16 cellular contexts compared by ENCODE assay signal in the genomic region with DNA sequence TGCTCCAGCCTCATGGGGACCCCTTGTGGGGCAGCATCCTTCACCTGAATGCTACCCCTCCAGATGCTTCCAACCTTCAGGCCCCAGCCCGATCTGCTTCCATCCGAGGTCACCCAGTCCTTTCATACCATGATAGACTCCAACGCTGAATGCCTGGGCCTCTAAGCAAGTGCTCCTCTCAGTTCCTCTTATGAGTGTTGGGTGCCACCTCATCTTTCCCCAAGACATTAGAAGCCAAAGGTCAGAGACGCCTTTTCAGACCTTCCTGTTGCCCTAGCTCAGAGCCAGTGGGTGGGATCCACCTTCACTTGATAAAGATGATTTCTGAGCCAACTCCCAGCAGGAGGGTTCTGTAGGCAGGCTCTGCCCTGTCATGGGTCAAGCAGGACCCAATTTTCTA.
DNase-seq lines count a peak whose midpoint lies in the region; ATAC-seq and TF ChIP-seq lines count a peak whose summit lies in the region.
"Had no signal": no experiment of that assay in that cellular context is flagged by ENCODE, and none has a peak within 500 bp of the region (broad histone marks: within the 10 kb centered on the region; RNA-seq: fewer than 3 reads in every experiment).

No MANE protein-coding gene starts in this region.

- H3K36me3 ChIP-seq in PC-3 (ENCODE audit: low read depth, low read length): no peaks in the 10 kb centered on the region
- H3K36me3 ChIP-seq: sigmoid colon had no signal

- H3F3A ChIP-seq in PC-3 (ENCODE audit: low read length, unreplicated experiment): no peaks in the 10 kb centered on the region

- H2AFZ ChIP-seq in PC-3 (ENCODE audit: low read length): no peak overlapping the region
- H2AFZ ChIP-seq: GM23338 had no signal

- no peaks in the 10 kb centered on the region for H3K79me2 ChIP-seq in PC-3 (ENCODE audit: low read length)

- DNase-seq in NCI-H146 (lab: John Stamatoyannopoulos, UW) (peak; percentile 9), NCI-H146 treated with DMSO at 0.1 percent for 48 hours (lab: John Stamatoyannopoulos, UW; ENCODE audit: unreplicated experiment) (no peak), PC-3 (no peak), NCI-H345 (lab: John Stamatoyannopoulos, UW) (no peak), endothelial cell (ENCODE audit: low spot score) (no peak)
- no peak for DNase-seq in stimulated activated effector memory CD8-positive, alpha-beta T cell treated with anti-CD3 and anti-CD28 coated beads, Interleukin-12 subunit alpha, Interleukin-12 subunit beta, amount 100 ng/mL, for 72 hours (ENCODE audit: low spot score in 2 of 2)
- DNase-seq: 8988T; activated CD4-positive, alpha-beta memory T cell treated with anti-CD3 and anti-CD28 coated beads, Interleukin-2, amount 10 ng/mL, durations not matched to agents 7 days and 5 days; amygdala; DMS153; NCI-H524 treated with DMSO at 0.1 percent for 48 hours; sigmoid colon had no signal

- peak; percentile 91 for ATAC-seq in GM21619 (IDR thresholded peaks at IDR 0.05; ENCODE audit: unreplicated experiment)
- ATAC-seq in HG03135 (IDR thresholded peaks at IDR 0.05; ENCODE audit: unreplicated experiment): peak; percentile 96
- peak; percentile 35 for ATAC-seq in stimulated activated effector memory CD8-positive, alpha-beta T cell treated with anti-CD3 and anti-CD28 coated beads, Interleukin-12 subunit alpha, Interleukin-12 subunit beta, amount 100 ng/mL, for 72 hours
- ATAC-seq in PC-3: no peak
- ATAC-seq: SK-N-SH treated with all-trans-retinoic acid at 6 μM for 48 hours had no signal

- H3K9me3 ChIP-seq in PC-3 (ENCODE audit: low read length): no peaks in the 10 kb centered on the region
- H3K9me3 ChIP-seq: sigmoid colon had no signal

- no peak overlapping the region for H3K4me3 ChIP-seq in PC-3 (ENCODE audit: low read length)
- H3K4me3 ChIP-seq: GM23338, sigmoid colon had no signal

- BruUV-seq in PC-3 (replicated peaks; lab: Mats Ljungman, UMichigan): no TSS peak

- H3K4me2 ChIP-seq in PC-3 (ENCODE audit: low read length): no peak overlapping the region

- no peak overlapping the region for H3K4me3 Mint-ChIP-seq in stimulated activated effector memory CD8-positive, alpha-beta T cell treated with anti-CD3 and anti-CD28 coated beads, Interleukin-12 subunit alpha, Interleukin-12 subunit beta, amount 100 ng/mL, for 72 hours
- no peak overlapping the region for H3K4me3 Mint-ChIP-seq in endothelial cell (ENCODE audit: unreplicated experiment)
- H3K4me3 Mint-ChIP-seq: activated CD4-positive, alpha-beta memory T cell treated with anti-CD3 and anti-CD28 coated beads, Interleukin-2, amount 10 ng/mL, durations not matched to agents 7 days and 5 days; GM23338 had no signal

- no peaks in the 10 kb centered on the region for H3K9me3 Mint-ChIP-seq in stimulated activated effector memory CD8-positive, alpha-beta T cell treated with anti-CD3 and anti-CD28 coated beads, Interleukin-12 subunit alpha, Interleukin-12 subunit beta, amount 100 ng/mL, for 72 hours
- no peaks in the 10 kb centered on the region for H3K9me3 Mint-ChIP-seq in endothelial cell (ENCODE audit: unreplicated experiment)
- H3K9me3 Mint-ChIP-seq: activated CD4-positive, alpha-beta memory T cell treated with anti-CD3 and anti-CD28 coated beads, Interleukin-2, amount 10 ng/mL, durations not matched to agents 7 days and 5 days had no signal

- H3K4me1 ChIP-seq in PC-3 (ENCODE audit: insufficient read depth, low read length): peaks cover 7% of the 10 kb centered on the region

- H3K9me2 ChIP-seq in PC-3 (replicated peaks; ENCODE audit: low read length): no peaks in the 10 kb centered on the region

- CTCF ChIA-PET in PC-3 (lab: Charles Lee): no interaction called here

- no peaks in the 10 kb centered on the region for H3K4me1 Mint-ChIP-seq in stimulated activated effector memory CD8-positive, alpha-beta T cell treated with anti-CD3 and anti-CD28 coated beads, Interleukin-12 subunit alpha, Interleukin-12 subunit beta, amount 100 ng/mL, for 72 hours
- peaks cover 14% of the 10 kb centered on the region for H3K4me1 Mint-ChIP-seq in endothelial cell (ENCODE audit: unreplicated experiment)
- H3K4me1 Mint-ChIP-seq: activated CD4-positive, alpha-beta memory T cell treated with anti-CD3 and anti-CD28 coated beads, Interleukin-2, amount 10 ng/mL, durations not matched to agents 7 days and 5 days had no signal

- H3K36me3 Mint-ChIP-seq in stimulated activated effector memory CD8-positive, alpha-beta T cell treated with anti-CD3 and anti-CD28 coated beads, Interleukin-12 subunit alpha, Interleukin-12 subunit beta, amount 100 ng/mL, for 72 hours: no peaks in the 10 kb centered on the region
- peaks cover 12% of the 10 kb centered on the region for H3K36me3 Mint-ChIP-seq in endothelial cell (ENCODE audit: low read depth, unreplicated experiment)

- H3K27ac Mint-ChIP-seq in stimulated activated effector memory CD8-positive, alpha-beta T cell treated with anti-CD3 and anti-CD28 coated beads, Interleukin-12 subunit alpha, Interleukin-12 subunit beta, amount 100 ng/mL, for 72 hours: no peak overlapping the region
- no peak overlapping the region for H3K27ac Mint-ChIP-seq in endothelial cell (ENCODE audit: unreplicated experiment)
- H3K27ac Mint-ChIP-seq: activated CD4-positive, alpha-beta memory T cell treated with anti-CD3 and anti-CD28 coated beads, Interleukin-2, amount 10 ng/mL, durations not matched to agents 7 days and 5 days; GM23338 had no signal

- 0 out of 2 replicates have a peak, but pooled peaks cover 2% of the 10 kb centered on the region for H3K27me3 ChIP-seq in PC-3 (ENCODE audit: low read length)
- H3K27me3 ChIP-seq: sigmoid colon had no signal

- no peak overlapping the region for H3K27ac ChIP-seq in PC-3 (ENCODE audit: low read length)
- H3K27ac ChIP-seq: sigmoid colon had no signal

- intact Hi-C loops in PC-3 (cut with micrococcal nuclease): no loop called here

- H4K20me1 ChIP-seq in PC-3 (ENCODE audit: low read length): no peaks in the 10 kb centered on the region

- no peaks in the 10 kb centered on the region for H3K27me3 Mint-ChIP-seq in endothelial cell (ENCODE audit: unreplicated experiment)

- no peak for TF ChIP-seq CTCF in PC-3 (conservative IDR thresholded peaks at IDR 0.05; ENCODE audit: low read depth, low read length)
- TF ChIP-seq CTCF in endothelial cell (IDR thresholded peaks at IDR 0.05; ENCODE audit: unreplicated experiment): no peak

- POLR2A ChIA-PET in PC-3 (lab: Charles Lee; ENCODE audit: unreplicated experiment): interaction anchor here (0.6 kb wide), 1 partner anchor 157 kb away, joined by 4 read pairs; no protein-coding TSS in a partner anchor

- no peak overlapping the region for H3K9ac ChIP-seq in PC-3 (ENCODE audit: low read length)
